ENCODE assay signal across 11 cellular contexts in the genomic region with DNA sequence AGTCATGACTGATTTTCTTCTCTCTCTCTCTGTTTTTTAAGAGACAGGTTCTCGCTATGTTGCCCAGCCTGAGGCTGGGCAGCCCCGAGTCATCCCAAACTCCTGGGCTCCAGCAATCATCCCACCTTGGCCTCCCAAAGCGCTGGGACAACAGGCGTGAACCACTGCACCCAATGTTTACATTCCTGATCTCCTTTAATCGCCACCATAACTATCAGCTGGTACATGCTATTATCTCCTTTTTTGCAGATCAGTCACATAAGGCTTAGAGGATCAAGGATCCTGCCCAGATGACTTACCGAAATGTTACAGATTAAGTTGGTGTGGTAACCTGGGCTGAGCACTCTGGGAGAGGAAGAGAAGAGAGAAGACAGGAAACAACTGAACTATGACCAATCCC. TPM values are rescaled to one million over a fixed set of nuclear protein-coding genes. Genes with fewer than 3 reads are reported as not detected.
DNase-seq lines count a peak whose midpoint lies in the region; ATAC-seq and TF ChIP-seq lines count a peak whose summit lies in the region.
"Had no signal": no experiment of that assay in that cellular context is flagged by ENCODE, and none has a peak within 500 bp of the region (broad histone marks: within the 10 kb centered on the region; RNA-seq: fewer than 3 reads in every experiment).

No MANE protein-coding gene starts in this region.

- peak overlapping the region; percentile 78 for H3K4me3 Mint-ChIP-seq in WTC11

- peak overlapping the region; percentile 89 for H3K4me2 ChIP-seq in hepatocyte

- ATAC-seq in WTC11 (no peak), GM19395 (IDR thresholded peaks at IDR 0.05; ENCODE audit: unreplicated experiment) (no peak)

- 62% methylated on average over 6 of the region's 6 CpGs for WGBS in hepatocyte (ENCODE audit: low lambda C conversion rate, missing lambda C conversion rate)

- intact Hi-C loops in cardiac septum (cut with DNase I) = loop anchor here (5.0 kb wide), 1 partner anchor 73 kb away; no protein-coding TSS in a partner anchor
- intact Hi-C loops in vagina (cut with DNase I) = no loop called here

- H3K9me3 ChIP-seq in right atrium auricular region (no peaks in the 10 kb centered on the region), hepatocyte (ENCODE audit: low read depth) (no peaks in the 10 kb centered on the region), vagina (no peaks in the 10 kb centered on the region)

- H3K27me3 ChIP-seq in right atrium auricular region = no peaks in the 10 kb centered on the region
- no peaks in the 10 kb centered on the region for H3K27me3 ChIP-seq in hepatocyte
- no peaks in the 10 kb centered on the region for H3K27me3 ChIP-seq in vagina

- H3K9me3 Mint-ChIP-seq in WTC11 = peaks cover 31% of the 10 kb centered on the region

- no peak for TF ChIP-seq POLR2A in vagina (IDR thresholded peaks at IDR 0.05)

- CTCF ChIA-PET in WTC11 (lab: Charles Lee) = no interaction called here

- DNase-seq in right atrium auricular region (ENCODE audit: low spot score) (no peak), cardiac septum (ENCODE audit: low spot score) (no peak), WTC11 (ENCODE audit: low spot score) (no peak), hepatocyte (ENCODE audit: low spot score) (peak; percentile 23), cerebellar nuclear complex (lab: John Stamatoyannopoulos, UW) (no peak), vagina (ENCODE audit: extremely low spot score in 2 of 2) (no peak), NCI-H1417 (lab: John Stamatoyannopoulos, UW) (no peak)
- DNase-seq: NCI-H2081 treated with DMSO at 0.1 percent for 48 hours; spleen; stimulated activated CD8-positive, alpha-beta memory T cell treated with anti-CD3 and anti-CD28 coated beads, Interleukin-4, amount 100 ng/mL, for 48 hours had no signal

- H3K4me3 ChIP-seq in right atrium auricular region (no peak overlapping the region), hepatocyte (peak overlapping the region; percentile 99), vagina (no peak overlapping the region)

- H3K9me2 ChIP-seq in hepatocyte (replicated peaks; ENCODE audit: insufficient read depth) = no peaks in the 10 kb centered on the region

- H3K4me1 Mint-ChIP-seq in WTC11 = peaks cover 42% of the 10 kb centered on the region

- TF ChIP-seq CTCF in right atrium auricular region (IDR thresholded peaks at IDR 0.05) = no peak
- TF ChIP-seq CTCF in WTC11 (IDR thresholded peaks at IDR 0.05) = no peak
- TF ChIP-seq CTCF in hepatocyte (IDR thresholded peaks at IDR 0.05; ENCODE audit: poor library complexity) = no peak
- no peak for TF ChIP-seq CTCF in vagina (IDR thresholded peaks at IDR 0.05)

- H3K36me3 Mint-ChIP-seq in WTC11 = peaks cover 40% of the 10 kb centered on the region

- peaks cover 10% of the 10 kb centered on the region for H3K27me3 Mint-ChIP-seq in WTC11 (ENCODE audit: low read depth)

- H3K27ac Mint-ChIP-seq in WTC11 = no peak overlapping the region

- H4K20me1 ChIP-seq in hepatocyte (ENCODE audit: insufficient read depth, poor library complexity, severe bottlenecking) = no peaks in the 10 kb centered on the region

- peaks cover 48% of the 10 kb centered on the region for H3K79me2 ChIP-seq in hepatocyte

- peaks cover 0 to 55% of the 10 kb centered on the region in 2 donors for H3K4me1 ChIP-seq in right atrium auricular region
- H3K4me1 ChIP-seq in hepatocyte (ENCODE audit: insufficient read depth) = peaks cover 42% of the 10 kb centered on the region
- H3K4me1 ChIP-seq in vagina = peaks cover 35% of the 10 kb centered on the region

- H3K36me3 ChIP-seq in right atrium auricular region (no peaks in the 10 kb centered on the region), hepatocyte (replicated peaks; ENCODE audit: insufficient read depth, low read depth) (no peaks in the 10 kb centered on the region), vagina (no peaks in the 10 kb centered on the region)
- H3K36me3 ChIP-seq: spleen had no signal

- POLR2A ChIA-PET in WTC11 (lab: Charles Lee) = no interaction called here

- H2AFZ ChIP-seq in hepatocyte = no peak overlapping the region

- H3K27ac ChIP-seq in right atrium auricular region (peak overlapping the region; percentile 93 to 100), hepatocyte (peak overlapping the region; percentile 99), vagina (no peak overlapping the region)

TF ChIP-seq in WTC11, 78 proteins besides CTCF, POLR2A, EP300 and RAD21:
- TF ChIP-seq IRF2 (CRISPR knock-in tag; IDR thresholded peaks at IDR 0.05; ENCODE audit: borderline replicate concordance, low read depth) = no peak
- no peak for TF ChIP-seq NFATC4 (CRISPR knock-in tag; IDR thresholded peaks at IDR 0.05)
- TF ChIP-seq TEAD4 (CRISPR knock-in tag; IDR thresholded peaks at IDR 0.05) = no peak
- no peak for TF ChIP-seq ZNF671 (CRISPR knock-in tag; IDR thresholded peaks at IDR 0.05)
- no peak for TF ChIP-seq ZNF317 (CRISPR knock-in tag; IDR thresholded peaks at IDR 0.05; ENCODE audit: borderline replicate concordance, low read depth)
- no peak for TF ChIP-seq ZNF232 (CRISPR knock-in tag; IDR thresholded peaks at IDR 0.05)
- TF ChIP-seq ATF1 (CRISPR knock-in tag; IDR thresholded peaks at IDR 0.05) = no peak
- TF ChIP-seq ZNF219 (CRISPR knock-in tag; IDR thresholded peaks at IDR 0.05; ENCODE audit: borderline replicate concordance) = no peak
- TF ChIP-seq TEAD1 (CRISPR knock-in tag; IDR thresholded peaks at IDR 0.05) = no peak
- TF ChIP-seq, protein P1, sequence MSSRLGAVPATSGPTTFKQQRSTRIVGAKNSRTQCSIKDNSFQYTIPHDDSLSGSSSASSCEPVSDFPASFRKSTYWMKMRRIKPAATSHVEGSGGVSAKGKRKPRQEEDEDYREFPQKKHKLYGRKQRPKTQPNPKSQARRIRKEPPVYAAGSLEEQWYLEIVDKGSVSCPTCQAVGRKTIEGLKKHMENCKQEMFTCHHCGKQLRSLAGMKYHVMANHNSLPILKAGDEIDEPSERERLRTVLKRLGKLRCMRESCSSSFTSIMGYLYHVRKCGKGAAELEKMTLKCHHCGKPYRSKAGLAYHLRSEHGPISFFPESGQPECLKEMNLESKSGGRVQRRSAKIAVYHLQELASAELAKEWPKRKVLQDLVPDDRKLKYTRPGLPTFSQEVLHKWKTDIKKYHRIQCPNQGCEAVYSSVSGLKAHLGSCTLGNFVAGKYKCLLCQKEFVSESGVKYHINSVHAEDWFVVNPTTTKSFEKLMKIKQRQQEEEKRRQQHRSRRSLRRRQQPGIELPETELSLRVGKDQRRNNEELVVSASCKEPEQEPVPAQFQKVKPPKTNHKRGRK (CRISPR knock-in tag; IDR thresholded peaks at IDR 0.05; ENCODE audit: borderline replicate concordance) = no peak
- TF ChIP-seq KAT7 (CRISPR knock-in tag; IDR thresholded peaks at IDR 0.05; ENCODE audit: borderline replicate concordance) = no peak
- TF ChIP-seq, protein P2, sequence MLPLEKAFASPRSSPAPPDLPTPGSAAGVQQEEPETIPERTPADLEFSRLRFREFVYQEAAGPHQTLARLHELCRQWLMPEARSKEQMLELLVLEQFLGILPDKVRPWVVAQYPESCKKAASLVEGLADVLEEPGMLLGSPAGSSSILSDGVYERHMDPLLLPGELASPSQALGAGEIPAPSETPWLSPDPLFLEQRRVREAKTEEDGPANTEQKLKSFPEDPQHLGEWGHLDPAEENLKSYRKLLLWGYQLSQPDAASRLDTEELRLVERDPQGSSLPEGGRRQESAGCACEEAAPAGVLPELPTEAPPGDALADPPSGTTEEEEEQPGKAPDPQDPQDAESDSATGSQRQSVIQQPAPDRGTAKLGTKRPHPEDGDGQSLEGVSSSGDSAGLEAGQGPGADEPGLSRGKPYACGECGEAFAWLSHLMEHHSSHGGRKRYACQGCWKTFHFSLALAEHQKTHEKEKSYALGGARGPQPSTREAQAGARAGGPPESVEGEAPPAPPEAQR (CRISPR knock-in tag; IDR thresholded peaks at IDR 0.05) = no peak
- TF ChIP-seq, protein P3, sequence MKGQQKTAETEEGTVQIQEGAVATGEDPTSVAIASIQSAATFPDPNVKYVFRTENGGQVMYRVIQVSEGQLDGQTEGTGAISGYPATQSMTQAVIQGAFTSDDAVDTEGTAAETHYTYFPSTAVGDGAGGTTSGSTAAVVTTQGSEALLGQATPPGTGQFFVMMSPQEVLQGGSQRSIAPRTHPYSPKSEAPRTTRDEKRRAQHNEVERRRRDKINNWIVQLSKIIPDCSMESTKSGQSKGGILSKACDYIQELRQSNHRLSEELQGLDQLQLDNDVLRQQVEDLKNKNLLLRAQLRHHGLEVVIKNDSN (CRISPR knock-in tag; IDR thresholded peaks at IDR 0.05) = no peak
- TF ChIP-seq, protein P4, sequence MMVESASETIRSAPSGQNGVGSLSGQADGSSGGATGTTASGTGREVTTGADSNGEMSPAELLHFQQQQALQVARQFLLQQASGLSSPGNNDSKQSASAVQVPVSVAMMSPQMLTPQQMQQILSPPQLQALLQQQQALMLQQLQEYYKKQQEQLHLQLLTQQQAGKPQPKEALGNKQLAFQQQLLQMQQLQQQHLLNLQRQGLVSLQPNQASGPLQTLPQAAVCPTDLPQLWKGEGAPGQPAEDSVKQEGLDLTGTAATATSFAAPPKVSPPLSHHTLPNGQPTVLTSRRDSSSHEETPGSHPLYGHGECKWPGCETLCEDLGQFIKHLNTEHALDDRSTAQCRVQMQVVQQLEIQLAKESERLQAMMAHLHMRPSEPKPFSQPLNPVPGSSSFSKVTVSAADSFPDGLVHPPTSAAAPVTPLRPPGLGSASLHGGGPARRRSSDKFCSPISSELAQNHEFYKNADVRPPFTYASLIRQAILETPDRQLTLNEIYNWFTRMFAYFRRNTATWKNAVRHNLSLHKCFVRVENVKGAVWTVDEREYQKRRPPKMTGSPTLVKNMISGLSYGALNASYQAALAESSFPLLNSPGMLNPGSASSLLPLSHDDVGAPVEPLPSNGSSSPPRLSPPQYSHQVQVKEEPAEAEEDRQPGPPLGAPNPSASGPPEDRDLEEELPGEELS (CRISPR knock-in tag; IDR thresholded peaks at IDR 0.05) = no peak

RNA-seq across cellular contexts. Expression of a gene that starts 1.5 kb away (rescaled TPM):
- total RNA-seq in right atrium auricular region (10 to 100 TPM; 19.1 to 28.0 TPM), cardiac septum (111 TPM), WTC11 (2021) (48.1 to 54.1 TPM (median 49.5 TPM) in 3 replicates), hepatocyte (34.0 and 36.3 TPM in 2 replicates), vagina (10.6 TPM)
- polyA plus RNA-seq in hepatocyte = 17.8 and 20.7 TPM in 2 replicates
